Comparison of ENCODE assay signal across 9 cellular contexts in genomic region chr14:61502459-61503093, GRCh38.
DNase-seq lines count a peak whose midpoint lies in the region; ATAC-seq and TF ChIP-seq lines count a peak whose summit lies in the region.
"Had no signal": no experiment of that assay in that cellular context is flagged by ENCODE, and none has a peak within 500 bp of the region (broad histone marks: within the 10 kb centered on the region; RNA-seq: fewer than 3 reads in every experiment).

No MANE protein-coding gene starts in this region.

- H3K27me3 Mint-ChIP-seq in activated naive CD4-positive, alpha-beta T cell treated with anti-CD3 and anti-CD28 coated beads for 36 hours (ENCODE audit: low read depth), result no peaks in the 10 kb centered on the region

- peak overlapping the region; percentile 66 for H3K4me3 Mint-ChIP-seq in activated naive CD4-positive, alpha-beta T cell treated with anti-CD3 and anti-CD28 coated beads for 36 hours

- H3K4me3 ChIP-seq in upper lobe of right lung (no peak overlapping the region), WERI-Rb-1 (ENCODE audit: low read depth, low read length) (no peak overlapping the region)

- peak overlapping the region; percentile 100 for H3K27ac Mint-ChIP-seq in activated naive CD4-positive, alpha-beta T cell treated with anti-CD3 and anti-CD28 coated beads for 36 hours

- peak; percentile 76 for DNase-seq in activated naive CD4-positive, alpha-beta T cell treated with anti-CD3 and anti-CD28 coated beads for 36 hours
- no peak for DNase-seq in activated naive CD4-positive, alpha-beta T cell treated with anti-CD3 and anti-CD28 coated beads, Interleukin-2, amount 50 U/mL, for 16 hours
- DNase-seq in NAMALWA (ENCODE audit: low spot score) (peak; percentile 50), upper lobe of right lung (no peak), SHP77 (lab: John Stamatoyannopoulos, UW) (no peak), AG08395 (ENCODE audit: low spot score) (no peak), WERI-Rb-1 (no peak)

- H3K4me1 ChIP-seq in upper lobe of right lung, result peaks cover 44% of the 10 kb centered on the region

- H3K27ac ChIP-seq in upper lobe of right lung, result peak overlapping the region; percentile 38
- no peak overlapping the region for H3K27ac ChIP-seq in WERI-Rb-1
- H3K27ac ChIP-seq: HL-60 had no signal

- no peaks in the 10 kb centered on the region for H3K36me3 ChIP-seq in upper lobe of right lung
- H3K36me3 ChIP-seq in WERI-Rb-1, result no peaks in the 10 kb centered on the region

- H3K9me3 ChIP-seq in upper lobe of right lung (no peaks in the 10 kb centered on the region), WERI-Rb-1 (ENCODE audit: severe bottlenecking) (no peaks in the 10 kb centered on the region)

- CTCF ChIA-PET in activated naive CD4-positive, alpha-beta T cell treated with anti-CD3 and anti-CD28 coated beads for 36 hours (lab: Charles Lee), result interaction anchor here (0.9 to 11.1 kb wide), 3 partner anchors 25 to 308 kb away, joined by 3 to 130 read pairs (median 4); no protein-coding TSS in a partner anchor

- H3K9me3 Mint-ChIP-seq in activated naive CD4-positive, alpha-beta T cell treated with anti-CD3 and anti-CD28 coated beads for 36 hours, result peaks cover 5% of the 10 kb centered on the region

- H3K27me3 ChIP-seq in upper lobe of right lung, result no peaks in the 10 kb centered on the region
- H3K27me3 ChIP-seq in WERI-Rb-1 (ENCODE audit: insufficient read depth, low read depth, severe bottlenecking), result no peaks in the 10 kb centered on the region

- peaks cover 95% of the 10 kb centered on the region for H3K4me1 Mint-ChIP-seq in activated naive CD4-positive, alpha-beta T cell treated with anti-CD3 and anti-CD28 coated beads for 36 hours (ENCODE audit: low read depth)

- peaks cover 47% of the 10 kb centered on the region for H3K36me3 Mint-ChIP-seq in activated naive CD4-positive, alpha-beta T cell treated with anti-CD3 and anti-CD28 coated beads for 36 hours (ENCODE audit: low read depth)

- ATAC-seq in esophagus mucosa (peak; percentile 53), upper lobe of right lung (no peak)

- TF ChIP-seq CTCF in upper lobe of right lung (IDR thresholded peaks at IDR 0.05) (no peak), WERI-Rb-1 (IDR thresholded peaks at IDR 0.05; ENCODE audit: low read depth, low read length) (no peak)

- intact Hi-C loops in activated naive CD4-positive, alpha-beta T cell treated with anti-CD3 and anti-CD28 coated beads for 36 hours (cut with micrococcal nuclease), result loop anchor here (1.0 to 5.0 kb wide), 15 partner anchors 9 to 335 kb away; partner anchors contain the start of gene HIF1A
- intact Hi-C loops in upper lobe of right lung (cut with DNase I), result no loop called here

Comparison
In these comparisons a context has a peak if more than half of its experiments do, and no peak if none do; other contexts are left out.
1. DNase-seq: peak in activated naive CD4-positive, alpha-beta T cell treated with anti-CD3 and anti-CD28 coated beads for 36 hours (single experiment) and NAMALWA (single experiment); none in activated naive CD4-positive, alpha-beta T cell treated with anti-CD3 and anti-CD28 coated beads, Interleukin-2, amount 50 U/mL, for 16 hours (single experiment), upper lobe of right lung (single experiment), SHP77 (0 of 2), AG08395 (single experiment) and WERI-Rb-1 (single experiment).